9 cellular contexts compared by ENCODE assay signal in the genomic region with DNA sequence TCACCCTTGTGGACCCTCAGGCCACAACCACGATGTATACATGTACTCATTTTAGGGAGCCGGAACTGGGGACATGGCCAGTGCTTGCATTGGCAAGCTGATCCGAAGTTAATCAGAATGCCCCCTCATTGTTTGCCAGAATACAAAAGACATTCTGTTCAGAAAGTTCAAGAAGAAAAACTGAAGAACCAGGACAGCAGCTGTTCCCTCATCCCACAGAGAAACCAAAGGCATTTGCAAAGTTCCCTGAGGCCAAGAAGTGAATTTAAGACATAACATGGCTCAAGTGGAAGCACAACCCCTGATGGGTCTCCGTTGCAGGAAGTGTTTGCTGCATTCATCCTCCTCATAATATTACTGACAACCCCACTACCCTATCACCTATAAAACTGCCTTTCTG.
DNase-seq lines count a peak whose midpoint lies in the region; ATAC-seq and TF ChIP-seq lines count a peak whose summit lies in the region.
"Had no signal": no experiment of that assay in that cellular context is flagged by ENCODE, and none has a peak within 500 bp of the region (broad histone marks: within the 10 kb centered on the region; RNA-seq: fewer than 3 reads in every experiment).

No MANE protein-coding gene starts in this region.

- H3K27me3 ChIP-seq in dorsolateral prefrontal cortex (no peaks in the 10 kb centered on the region), thymus (ENCODE audit: control insufficient read depth, insufficient read depth) (no peaks in the 10 kb centered on the region)

- WGBS in mesodermal cell (ENCODE audit: insufficient coverage in 2 of 2), 2 experiments: 90 to 100% methylated on average over 4 of the region's 4 CpGs
- WGBS in thymus: 90% methylated on average over 4 of the region's 4 CpGs

- no peaks in the 10 kb centered on the region for H3K9me3 ChIP-seq in mesodermal cell (ENCODE audit: control insufficient read depth, low read length)
- no peaks in the 10 kb centered on the region for H3K9me3 ChIP-seq in thymus (ENCODE audit: control insufficient read depth)

- H3K27ac ChIP-seq in dorsolateral prefrontal cortex (peak overlapping the region in 50 of 59 donors; percentile 19 to 93 (median 82)), mesodermal cell (ENCODE audit: low read depth, low read length, severe bottlenecking) (peak overlapping the region; percentile 24), thymus (ENCODE audit: low read depth) (no peak overlapping the region)

- peaks cover 35% of the 10 kb centered on the region for H3K36me3 ChIP-seq in mesodermal cell (ENCODE audit: control insufficient read depth, insufficient read depth, low read length)
- H3K36me3 ChIP-seq in thymus (ENCODE audit: control insufficient read depth, insufficient read depth): no peaks in the 10 kb centered on the region

- ATAC-seq in HG03175 (IDR thresholded peaks at IDR 0.05; ENCODE audit: unreplicated experiment): no peak
- ATAC-seq: stimulated activated naive CD8-positive, alpha-beta T cell treated with anti-CD3 and anti-CD28 coated beads, Interleukin-15, amount 100 ng/mL, for 72 hours had no signal

- DNase-seq in M059J (ENCODE audit: low read depth) (peak; percentile 36), dorsolateral prefrontal cortex (no peak), iPS-NIHi11 (ENCODE audit: low spot score) (no peak)
- no peak for DNase-seq in stimulated activated CD4-positive, alpha-beta T cell treated with anti-CD3 and anti-CD28 coated beads, Interleukin-12 subunit alpha, Interleukin-12 subunit beta, amount 100 ng/mL, for 4 hours
- DNase-seq in activated CD4-positive, alpha-beta T cell treated with anti-CD3 and anti-CD28 coated beads for 1 hour: no peak
- DNase-seq: stimulated activated naive CD8-positive, alpha-beta T cell treated with anti-CD3 and anti-CD28 coated beads, Interleukin-15, amount 100 ng/mL, for 72 hours had no signal

- intact Hi-C loops in dorsolateral prefrontal cortex (cut with DNase I): no loop called here

- peak overlapping the region; percentile 53 to 87 (median 70) for H3K4me3 ChIP-seq in dorsolateral prefrontal cortex
- H3K4me3 ChIP-seq in mesodermal cell (ENCODE audit: extremely low read depth, insufficient read depth, low read length, poor library complexity, severe bottlenecking): peak overlapping the region; percentile 40
- peak overlapping the region; percentile 10 for H3K4me3 ChIP-seq in thymus (ENCODE audit: low read length)

- H3K4me1 ChIP-seq in mesodermal cell (ENCODE audit: control insufficient read depth, insufficient read depth, low read length, poor library complexity, severe bottlenecking): peaks cover 59% of the 10 kb centered on the region
- H3K4me1 ChIP-seq in thymus (ENCODE audit: control insufficient read depth, insufficient read depth, low read length): no peaks in the 10 kb centered on the region

- TF ChIP-seq CTCF in dorsolateral prefrontal cortex (IDR thresholded peaks at IDR 0.05 in 54 of 56, conservative IDR thresholded peaks at IDR 0.05 in 2 of 56; ENCODE audit: low read depth in 1 of 56, partially characterized antibody in 56 of 56): no peak

Comparison
In these comparisons a context has a peak if more than half of its experiments do, and no peak if none do; other contexts are left out.
1. H3K4me3 ChIP-seq: peak in every context shown above with its lines; median percentile 70 in dorsolateral prefrontal cortex; 40 in mesodermal cell; 10 in thymus.